In the genomic region with DNA sequence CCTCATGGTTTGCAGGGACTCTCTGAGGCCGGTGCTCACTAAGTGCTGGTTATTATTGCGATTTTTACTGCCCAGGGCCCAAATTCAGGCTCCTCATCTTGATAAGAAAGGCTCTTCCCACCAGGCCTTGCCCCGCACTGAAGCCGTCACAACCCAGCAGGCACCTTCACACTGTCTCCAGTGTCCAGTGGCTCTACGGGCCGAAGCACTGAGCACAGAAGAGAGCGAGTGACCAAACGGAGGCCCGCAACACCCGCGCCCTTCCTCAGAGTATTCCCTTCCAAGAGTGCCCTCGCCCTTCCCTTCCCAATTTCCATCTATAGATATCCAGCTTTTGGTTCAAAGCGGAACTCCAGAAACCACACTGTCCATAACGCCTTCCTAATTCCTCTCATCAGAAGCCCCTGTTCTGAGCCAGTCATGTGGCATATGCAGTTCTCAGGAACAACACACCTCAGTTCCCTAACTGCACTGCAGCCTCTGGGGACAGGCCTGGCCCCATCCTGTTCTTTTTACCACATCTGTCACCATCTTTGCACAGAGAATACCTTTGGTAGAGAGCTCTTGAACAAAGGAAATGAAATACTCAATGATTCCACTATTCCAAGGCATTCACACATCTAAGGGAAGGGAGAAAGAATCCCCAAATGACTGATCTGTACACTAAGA, we compare ENCODE assay signal across 2 cellular contexts.
TF ChIP-seq lines count a peak whose summit lies in the region.

No MANE protein-coding gene starts in this region.

TF ChIP-seq in HEK293, 187 proteins besides CTCF, POLR2A, EP300 and RAD21:
- TF ChIP-seq BCL11A (tag by site-specific recombination; IDR thresholded peaks at IDR 0.05; ENCODE audit: low read depth) (no peak), KLF9 (tag by site-specific recombination; IDR thresholded peaks at IDR 0.05; ENCODE audit: low read depth) (no peak), ZNF600 (tag by site-specific recombination; IDR thresholded peaks at IDR 0.05) (peak; percentile 48; the same call in 1 of the 2 replicates)

TF ChIP-seq in K562, 482 proteins besides CTCF, POLR2A, EP300 and RAD21:
- TF ChIP-seq GABPB2 (CRISPR knock-in tag; conservative IDR thresholded peaks at IDR 0.05) (no peak), ZFX (CRISPR knock-in tag; IDR thresholded peaks at IDR 0.05) (no peak), SIN3A (IDR thresholded peaks at IDR 0.05; ENCODE audit: borderline replicate concordance in 2 of 2, control insufficient read depth in 1 of 2, low read depth in 2 of 2, low read length in 2 of 2) (no peak), SRSF7 (optimal IDR thresholded peaks at IDR 0.05; ENCODE audit: low read depth, low read length) (no peak), CBFA2T2 (conservative IDR thresholded peaks at IDR 0.05) (no peak), GABPA (tag; conservative IDR thresholded peaks at IDR 0.05; ENCODE audit: low read depth) (no peak), MYBL2 (IDR thresholded peaks at IDR 0.05; ENCODE audit: low read depth) (no peak), MYBL2 (CRISPR knock-in tag; IDR thresholded peaks at IDR 0.05; ENCODE audit: borderline replicate concordance) (no peak), ZNF24 (IDR thresholded peaks at IDR 0.05) (no peak)
- TF ChIP-seq, protein P1, sequence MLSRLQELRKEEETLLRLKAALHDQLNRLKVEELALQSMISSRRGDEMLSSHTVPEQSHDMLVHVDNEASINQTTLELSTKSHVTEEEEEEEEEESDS (CRISPR knock-in tag; IDR thresholded peaks at IDR 0.05): no peak
